Comparison of ENCODE assay signal across 1 cellular context in the genomic region with DNA sequence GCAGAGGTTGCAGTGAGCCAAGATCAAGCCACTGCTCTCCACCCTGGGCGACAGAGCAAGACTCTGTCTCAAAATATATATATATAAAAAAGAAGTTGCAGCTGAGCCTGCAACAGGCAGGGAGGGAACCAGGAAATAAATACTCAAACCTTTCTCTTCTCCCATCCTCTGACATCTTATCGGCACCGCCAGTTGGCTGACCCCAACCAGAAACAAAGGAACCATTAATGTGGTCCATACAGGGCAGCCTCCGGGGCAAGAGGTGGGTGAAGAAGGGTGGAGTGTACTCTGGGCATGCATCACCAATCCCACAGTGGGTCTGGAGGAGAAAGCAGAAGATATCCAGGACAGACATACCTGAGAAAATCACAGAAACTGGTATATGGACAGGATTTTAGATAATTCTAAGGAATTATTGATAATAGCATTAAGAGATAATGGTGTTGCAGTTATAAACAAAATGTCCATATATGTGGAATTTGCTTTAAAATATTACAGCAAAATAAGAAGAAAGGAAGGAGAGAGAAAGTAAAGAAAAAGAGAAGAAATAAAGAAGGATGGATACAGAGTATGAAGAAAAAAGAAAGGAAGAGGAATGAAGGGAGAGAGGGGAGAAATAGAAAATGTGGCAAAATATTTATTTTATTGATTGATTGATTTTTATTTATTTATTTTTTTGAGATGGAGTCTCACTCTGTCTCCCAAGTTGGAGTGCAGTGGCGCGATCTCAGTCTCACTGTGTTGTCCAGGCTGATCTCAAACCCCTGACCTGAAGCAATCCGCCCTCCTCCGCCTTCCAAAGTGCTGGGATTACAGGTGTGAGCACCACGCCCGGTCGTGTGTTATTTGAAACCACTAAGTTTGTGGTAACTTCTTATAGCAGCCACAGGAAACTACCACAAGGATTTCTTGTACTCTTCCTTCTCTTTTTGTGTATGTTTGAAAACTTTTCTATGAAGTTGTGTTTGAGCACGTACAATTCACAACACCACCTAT.
TF ChIP-seq lines count a peak whose summit lies in the region.

No MANE protein-coding gene starts in this region.

TF ChIP-seq in endothelial cell of umbilical vein, 7 proteins besides CTCF, POLR2A, EP300 and RAD21:
- TF ChIP-seq EZH2 (IDR thresholded peaks at IDR 0.05; ENCODE audit: borderline replicate concordance, low read depth, low read length, severe bottlenecking) (no peak), POLR2AphosphoS5 (IDR thresholded peaks at IDR 0.05; ENCODE audit: insufficient read depth, low read depth, low read length) (no peak), GATA2 (IDR thresholded peaks at IDR 0.05; ENCODE audit: insufficient read depth, insufficient read length, low read depth, low read length) (no peak), MYC (IDR thresholded peaks at IDR 0.05; ENCODE audit: low read depth, low read length) (no peak), FOS (IDR thresholded peaks at IDR 0.05; ENCODE audit: borderline replicate concordance, insufficient read depth, low read length) (no peak), MAX (IDR thresholded peaks at IDR 0.05; ENCODE audit: insufficient read depth, insufficient read length) (no peak), JUN (IDR thresholded peaks at IDR 0.05; ENCODE audit: borderline replicate concordance, insufficient read depth, insufficient read length, low read depth) (no peak)
